In genomic region chr17:78120971-78121800, GRCh38 we compare ENCODE assay signal across 14 cellular contexts. TPM values are rescaled to one million over a fixed set of nuclear protein-coding genes. Genes with fewer than 3 reads are reported as not detected.
DNase-seq lines count a peak whose midpoint lies in the region; ATAC-seq and TF ChIP-seq lines count a peak whose summit lies in the region.
"Had no signal": no experiment of that assay in that cellular context is flagged by ENCODE, and none has a peak within 500 bp of the region (broad histone marks: within the 10 kb centered on the region; RNA-seq: fewer than 3 reads in every experiment).

No MANE protein-coding gene starts in this region.

- H3K27ac Mint-ChIP-seq in IgD-negative memory B cell: peak overlapping the region; percentile 82 to 92 (median 91)
- peak overlapping the region; percentile 55 for H3K27ac Mint-ChIP-seq in activated T-helper 2 cell treated with anti-CD3 and anti-CD28 coated beads, Interferon-gamma antibody, Interleukin-2, Interleukin-4, amounts not matched to agents 10 μg/mL and 5 μg/mL and 100 μg/mL, durations not matched to agents 14 hours and 24 hours and 36 hours
- H3K27ac Mint-ChIP-seq in naive B cell: peak overlapping the region in 5 of 6 donors; percentile 54 to 97 (median 73)

- peaks cover 5 to 31% (median 30%) of the 10 kb centered on the region in 3 donors for H3K4me1 Mint-ChIP-seq in IgD-negative memory B cell
- peaks cover 50% of the 10 kb centered on the region for H3K4me1 Mint-ChIP-seq in activated T-helper 2 cell treated with anti-CD3 and anti-CD28 coated beads, Interferon-gamma antibody, Interleukin-2, Interleukin-4, amounts not matched to agents 10 μg/mL and 5 μg/mL and 100 μg/mL, durations not matched to agents 14 hours and 24 hours and 36 hours (ENCODE audit: low read depth)
- peaks cover 37 to 56% (median 39%) of the 10 kb centered on the region in 3 donors for H3K4me1 Mint-ChIP-seq in naive B cell

- DNase-seq in activated T-helper 2 cell treated with anti-CD3 and anti-CD28 coated beads, Interferon-gamma antibody, Interleukin-2, Interleukin-4, amounts not matched to agents 10 μg/mL and 5 μg/mL and 100 μg/mL, durations not matched to agents 14 hours and 24 hours and 36 hours (ENCODE audit: low spot score): peak; percentile 69
- DNase-seq in naive B cell: no peak
- DNase-seq in ovary: no peak
- DNase-seq in hepatic stellate cell (ENCODE audit: low spot score): no peak
- DNase-seq in NK-92 (lab: John Stamatoyannopoulos, UW; ENCODE audit: unreplicated experiment): no peak
- DNase-seq: foreskin keratinocyte, mesendoderm, PC-3 had no signal

- H3K9me2 ChIP-seq in DOHH2 (replicated peaks; ENCODE audit: control insufficient read depth, low read length): no peaks in the 10 kb centered on the region

- H3K27me3 ChIP-seq in DOHH2 (ENCODE audit: control insufficient read depth, low read length) (no peaks in the 10 kb centered on the region), ovary (no peaks in the 10 kb centered on the region)
- H3K27me3 ChIP-seq: cardiac muscle cell, foreskin keratinocyte had no signal

- H3K4me3 Mint-ChIP-seq in IgD-negative memory B cell: peak overlapping the region; percentile 64 to 88 (median 78)
- H3K4me3 Mint-ChIP-seq in activated T-helper 2 cell treated with anti-CD3 and anti-CD28 coated beads, Interferon-gamma antibody, Interleukin-2, Interleukin-4, amounts not matched to agents 10 μg/mL and 5 μg/mL and 100 μg/mL, durations not matched to agents 14 hours and 24 hours and 36 hours (ENCODE audit: low read depth): peak overlapping the region; percentile 80
- H3K4me3 Mint-ChIP-seq in naive B cell: peak overlapping the region; percentile 72 to 98 (median 82)

- H3K4me2 ChIP-seq in DOHH2 (ENCODE audit: low read length): peak overlapping the region; percentile 99

- no peaks in the 10 kb centered on the region for H4K20me1 ChIP-seq in DOHH2 (ENCODE audit: control insufficient read depth, insufficient read depth, low read depth, low read length)

- no peaks in the 10 kb centered on the region for H3K27me3 Mint-ChIP-seq in IgD-negative memory B cell
- H3K27me3 Mint-ChIP-seq in activated T-helper 2 cell treated with anti-CD3 and anti-CD28 coated beads, Interferon-gamma antibody, Interleukin-2, Interleukin-4, amounts not matched to agents 10 μg/mL and 5 μg/mL and 100 μg/mL, durations not matched to agents 14 hours and 24 hours and 36 hours (ENCODE audit: low read depth): no peaks in the 10 kb centered on the region
- no peaks in the 10 kb centered on the region for H3K27me3 Mint-ChIP-seq in naive B cell

- H3K9me3 Mint-ChIP-seq in IgD-negative memory B cell (no peaks in the 10 kb centered on the region), naive B cell (no peaks in the 10 kb centered on the region)
- H3K9me3 Mint-ChIP-seq in activated T-helper 2 cell treated with anti-CD3 and anti-CD28 coated beads, Interferon-gamma antibody, Interleukin-2, Interleukin-4, amounts not matched to agents 10 μg/mL and 5 μg/mL and 100 μg/mL, durations not matched to agents 14 hours and 24 hours and 36 hours: no peaks in the 10 kb centered on the region

- H3K36me3 Mint-ChIP-seq in IgD-negative memory B cell: no peaks in the 10 kb centered on the region
- H3K36me3 Mint-ChIP-seq in activated T-helper 2 cell treated with anti-CD3 and anti-CD28 coated beads, Interferon-gamma antibody, Interleukin-2, Interleukin-4, amounts not matched to agents 10 μg/mL and 5 μg/mL and 100 μg/mL, durations not matched to agents 14 hours and 24 hours and 36 hours (ENCODE audit: low read depth): peaks cover 60% of the 10 kb centered on the region
- peaks cover 0 to 15% of the 10 kb centered on the region in 2 donors for H3K36me3 Mint-ChIP-seq in naive B cell

- TF ChIP-seq EP300 in ovary (IDR thresholded peaks at IDR 0.05): no peak

- intact Hi-C loops in activated T-helper 2 cell treated with anti-CD3 and anti-CD28 coated beads, Interferon-gamma antibody, Interleukin-2, Interleukin-4, amounts not matched to agents 10 μg/mL and 5 μg/mL and 100 μg/mL, durations not matched to agents 14 hours and 24 hours and 36 hours (cut with micrococcal nuclease): loop anchor here (1.0 to 10.0 kb wide), 3 partner anchors 9 to 1386 kb away; partner anchors contain the start of genes MFSD11, SRSF2 and TMC8
- intact Hi-C loops in ovary (cut with DNase I): loop anchor here in 1 of 4 donors (10.0 kb wide), 1 partner anchor 254 kb away; the partner anchor contains the start of gene PGS1

- H3K9me3 ChIP-seq in DOHH2 (ENCODE audit: control insufficient read depth, insufficient read depth, low read length) (no peaks in the 10 kb centered on the region), ovary (no peaks in the 10 kb centered on the region)

- WGBS in ovary, 3 donors: 89 to 92% (median 90%) methylated on average over 35 of the region's 35 CpGs

- TF ChIP-seq CTCF in DOHH2 (IDR thresholded peaks at IDR 0.05; ENCODE audit: low read depth, low read length, poor library complexity, severe bottlenecking): no peak
- TF ChIP-seq CTCF in ovary (IDR thresholded peaks at IDR 0.05): no peak

- H3K4me3 ChIP-seq in DOHH2 (ENCODE audit: low read length) (peak overlapping the region; percentile 60), ovary (no peak overlapping the region)
- H3K4me3 ChIP-seq: cardiac muscle cell had no signal

- H3K36me3 ChIP-seq in DOHH2 (ENCODE audit: control insufficient read depth, low read length): peaks cover 81% of the 10 kb centered on the region
- no peaks in the 10 kb centered on the region for H3K36me3 ChIP-seq in ovary

- ATAC-seq in naive B cell (ENCODE audit: low read depth in 2 of 2) (peak in 1 of 2 donors; percentile 6), GM18858 (IDR thresholded peaks at IDR 0.05; ENCODE audit: unreplicated experiment) (no peak)
- ATAC-seq: foreskin keratinocyte, PC-3, sciatic nerve had no signal

- peak overlapping the region; percentile 43 for H3K27ac ChIP-seq in DOHH2 (ENCODE audit: low read depth, low read length)
- H3K27ac ChIP-seq in ovary: no peak overlapping the region
- H3K27ac ChIP-seq: cardiac muscle cell, foreskin keratinocyte, VCaP had no signal

- H3K4me1 ChIP-seq in DOHH2 (ENCODE audit: control insufficient read depth, low read length) (peaks cover 55% of the 10 kb centered on the region), ovary (ENCODE audit: insufficient read depth) (no peaks in the 10 kb centered on the region)
- H3K4me1 ChIP-seq: foreskin keratinocyte had no signal

- peaks cover 51% of the 10 kb centered on the region for H3K79me2 ChIP-seq in DOHH2 (ENCODE audit: control insufficient read depth, low read length)

- H3F3A ChIP-seq in DOHH2 (ENCODE audit: control insufficient read depth, insufficient read depth): no peaks in the 10 kb centered on the region

- no peak for TF ChIP-seq POLR2A in ovary (IDR thresholded peaks at IDR 0.05)

RNA-seq across cellular contexts. Expression of gene TMC6, which starts 7.4 kb away (rescaled TPM):
- polyA plus RNA-seq in IgD-negative memory B cell: 212 TPM
- total RNA-seq in activated T-helper 2 cell treated with anti-CD3 and anti-CD28 coated beads, Interferon-gamma antibody, Interleukin-2, Interleukin-4, amounts not matched to agents 10 μg/mL and 5 μg/mL and 100 μg/mL, durations not matched to agents 14 hours and 24 hours and 36 hours: 240 and 241 TPM in 2 replicates
- 100 to 1,000 TPM in 5 of 6 donors, 10 to 100 TPM in 1; 84.9 to 170 (median 141) TPM for polyA plus RNA-seq in naive B cell (ENCODE audit: low read depth in 6 of 6)
- 10 to 100 TPM in 4 of 7 donors, 1 to 10 TPM in 3; 7.2 to 26.8 (median 17.4) TPM for total RNA-seq in ovary
- polyA plus RNA-seq in ovary: 1 to 10 TPM; 1.2 to 7.2 TPM

RNA-seq across cellular contexts. Expression of gene TMC8, which starts 9.4 kb away (rescaled TPM):
- 97.5 TPM for polyA plus RNA-seq in IgD-negative memory B cell
- total RNA-seq in activated T-helper 2 cell treated with anti-CD3 and anti-CD28 coated beads, Interferon-gamma antibody, Interleukin-2, Interleukin-4, amounts not matched to agents 10 μg/mL and 5 μg/mL and 100 μg/mL, durations not matched to agents 14 hours and 24 hours and 36 hours: 196 and 208 TPM in 2 replicates
- 100 to 1,000 TPM in 1 of 6 donors, 10 to 100 TPM in 5; 26.2 to 103 (median 55.2) TPM for polyA plus RNA-seq in naive B cell (ENCODE audit: low read depth in 6 of 6)
- 1 to 10 TPM; 1.1 to 4.2 (median 2.4) TPM for total RNA-seq in ovary
- polyA plus RNA-seq in ovary: 1 to 10 TPM in 1 of 2 donors, under 1 TPM in 1; 0.94 to 2.9 TPM

RNA-seq across cellular contexts. Expression of gene C17orf99, which starts 25.0 kb away (rescaled TPM):
- polyA plus RNA-seq in IgD-negative memory B cell (not detected), naive B cell (ENCODE audit: low read depth in 6 of 6) (under 1 TPM in 1 of 6 donors, not detected in 5; 0.42 TPM), ovary (under 1 TPM in 1 of 2 donors, not detected in 1; 0.11 TPM)
- not detected in 2 replicates for total RNA-seq in activated T-helper 2 cell treated with anti-CD3 and anti-CD28 coated beads, Interferon-gamma antibody, Interleukin-2, Interleukin-4, amounts not matched to agents 10 μg/mL and 5 μg/mL and 100 μg/mL, durations not matched to agents 14 hours and 24 hours and 36 hours
- total RNA-seq in ovary: 1 to 10 TPM in 1 of 7 donors, under 1 TPM in 1, not detected in 5; 0.10 to 1.8 TPM
- total RNA-seq: cardiac muscle cell had no signal
- polyA plus RNA-seq: cardiac muscle cell had no signal

RNA-seq across cellular contexts. Expression of gene SYNGR2, which starts 47.2 kb away (rescaled TPM):
- polyA plus RNA-seq in IgD-negative memory B cell (633 TPM), naive B cell (ENCODE audit: low read depth in 6 of 6) (100 to 1,000 TPM; 490 to 908 (median 562) TPM), ovary (10 to 100 TPM; 11.9 to 51.5 TPM)
- total RNA-seq in activated T-helper 2 cell treated with anti-CD3 and anti-CD28 coated beads, Interferon-gamma antibody, Interleukin-2, Interleukin-4, amounts not matched to agents 10 μg/mL and 5 μg/mL and 100 μg/mL, durations not matched to agents 14 hours and 24 hours and 36 hours: 92.5 and 92.9 TPM in 2 replicates
- 10 to 100 TPM; 25.2 to 88.7 (median 45.8) TPM for total RNA-seq in ovary

Comparison
In these comparisons a context has a peak if more than half of its experiments do, and no peak if none do; other contexts are left out.
1. RNA of gene TMC6, which starts 7.4 kb away (polyA plus RNA-seq): 212 TPM in IgD-negative memory B cell (single experiment) and 84.9 to 170 TPM in naive B cell; 1.2 to 7.2 TPM in ovary; every median in the first group is over 10 times any median in the second.
2. RNA of gene TMC8, which starts 9.4 kb away (polyA plus RNA-seq): 97.5 TPM in IgD-negative memory B cell (single experiment) and 26.2 to 103 TPM in naive B cell; 0.94 to 2.9 TPM in ovary; every median in the first group is over 4 times any median in the second.
3. Peak in every context shown above with its lines, with median percentiles within 50 percentile points of each other: H3K27ac Mint-ChIP-seq and H3K4me3 Mint-ChIP-seq.